Comparison of ENCODE assay signal across 1 cellular context in the genomic region with DNA sequence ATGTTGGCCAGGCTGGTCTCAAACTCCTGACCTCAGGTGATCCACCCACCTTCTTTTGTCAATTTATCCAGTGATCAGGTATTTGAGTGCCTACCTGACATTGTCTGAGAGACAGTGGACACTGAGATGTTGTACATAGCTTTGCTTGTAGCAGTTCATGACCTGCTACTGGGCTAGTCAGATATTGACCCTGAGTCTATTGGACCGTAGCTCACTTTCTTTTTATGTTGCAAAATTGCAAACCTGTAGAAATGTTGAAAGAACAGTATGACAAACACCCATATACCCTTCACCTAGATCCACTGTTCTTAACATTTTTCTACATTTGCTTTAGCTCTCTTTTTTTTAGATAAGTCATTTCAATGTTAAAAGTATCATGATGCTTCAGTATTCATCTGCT.
A peak's percentile ranks its signal among the peaks of the same experiment; 100 is the strongest.
TF ChIP-seq lines count a peak whose summit lies in the region.

No MANE protein-coding gene starts in this region.

TF ChIP-seq in GM12878, 131 proteins besides CTCF, POLR2A, EP300 and RAD21:
- TF ChIP-seq NR2F1 (conservative IDR thresholded peaks at IDR 0.05) (0 out of 2 replicates have a peak, but pooled peaks have one; percentile 15), EZH2 (IDR thresholded peaks at IDR 0.05; ENCODE audit: borderline replicate concordance, control insufficient read depth, low read depth, low read length) (no peak)
TF ChIP-seq in GM12878: peak in this region for 1.
